Comparison of ENCODE assay signal across 27 cellular contexts in genomic region chr10:118708571-118708970, GRCh38.
"Had no signal": no experiment of that assay in that cellular context is flagged by ENCODE, and none has a peak within 500 bp of the region (broad histone marks: within the 10 kb centered on the region; RNA-seq: fewer than 3 reads in every experiment).

No MANE protein-coding gene starts in this region.

- H3K4me1 Mint-ChIP-seq: immature natural killer cell, nephron had no signal

- ATAC-seq: left colon; left lung; lower lobe of right lung; naive thymus-derived CD8-positive, alpha-beta T cell; pancreas; right cardiac atrium; sciatic nerve; stimulated activated naive B cell treated with anti-CD40 and anti-IgM and Interleukin-4, amounts not matched to agents 10 μg/mL and 1 μg/mL and 100 μg/mL, for 72 hours; stimulated activated naive CD8-positive, alpha-beta T cell treated with anti-CD3 and anti-CD28 coated beads, Interleukin-15, Interleukin-2, amounts not matched to agents 100 U/mL and 50 U/mL, for 24 hours; upper lobe of right lung had no signal

- DNase-seq: immature natural killer cell; kidney; left colon; left lung; lower lobe of right lung; mammary epithelial cell; mesenchymal stem cell; naive thymus-derived CD8-positive, alpha-beta T cell; nucleus accumbens; pancreas; posterior cingulate gyrus; retina; right cardiac atrium; stimulated activated CD4-positive, alpha-beta T cell treated with anti-CD3 and anti-CD28 coated beads, Interleukin-12 subunit alpha, Interleukin-12 subunit beta, amount 100 ng/mL, for 4 hours; stimulated activated CD4-positive, alpha-beta T cell treated with anti-CD3 and anti-CD28 coated beads, Interleukin-15, amount 100 ng/mL, for 24 hours; stimulated activated CD4-positive, alpha-beta T cell treated with anti-CD3 and anti-CD28 coated beads, Interleukin-2, amount 100 ng/mL, for 24 hours; stimulated activated CD4-positive, alpha-beta T cell treated with anti-CD3 and anti-CD28 coated beads, Interleukin-4, amount 100 ng/mL, for 1 hour; stimulated activated naive B cell treated with anti-CD40 and anti-IgM and Interleukin-4, amounts not matched to agents 10 μg/mL and 1 μg/mL and 100 μg/mL, for 72 hours; stimulated activated naive CD8-positive, alpha-beta T cell treated with anti-CD3 and anti-CD28 coated beads, Interleukin-15, Interleukin-2, amounts not matched to agents 100 U/mL and 50 U/mL, for 24 hours; stomach; testis; thyroid gland; transverse colon; upper lobe of right lung had no signal

- H3K27ac Mint-ChIP-seq: immature natural killer cell; naive thymus-derived CD8-positive, alpha-beta T cell; nephron; stimulated activated naive B cell treated with anti-CD40 and anti-IgM and Interleukin-4, amounts not matched to agents 10 μg/mL and 1 μg/mL and 100 μg/mL, for 72 hours had no signal

- H3K4me3 Mint-ChIP-seq: immature natural killer cell; naive thymus-derived CD8-positive, alpha-beta T cell; nephron; neural crest cell; stimulated activated naive B cell treated with anti-CD40 and anti-IgM and Interleukin-4, amounts not matched to agents 10 μg/mL and 1 μg/mL and 100 μg/mL, for 72 hours had no signal

- H3K9me3 Mint-ChIP-seq: immature natural killer cell; naive thymus-derived CD8-positive, alpha-beta T cell; nephron; neural crest cell; stimulated activated naive B cell treated with anti-CD40 and anti-IgM and Interleukin-4, amounts not matched to agents 10 μg/mL and 1 μg/mL and 100 μg/mL, for 72 hours had no signal

- H3K27me3 Mint-ChIP-seq: naive thymus-derived CD8-positive, alpha-beta T cell; stimulated activated naive B cell treated with anti-CD40 and anti-IgM and Interleukin-4, amounts not matched to agents 10 μg/mL and 1 μg/mL and 100 μg/mL, for 72 hours had no signal
